ENCODE assay signal across 1 cellular context in the genomic region with DNA sequence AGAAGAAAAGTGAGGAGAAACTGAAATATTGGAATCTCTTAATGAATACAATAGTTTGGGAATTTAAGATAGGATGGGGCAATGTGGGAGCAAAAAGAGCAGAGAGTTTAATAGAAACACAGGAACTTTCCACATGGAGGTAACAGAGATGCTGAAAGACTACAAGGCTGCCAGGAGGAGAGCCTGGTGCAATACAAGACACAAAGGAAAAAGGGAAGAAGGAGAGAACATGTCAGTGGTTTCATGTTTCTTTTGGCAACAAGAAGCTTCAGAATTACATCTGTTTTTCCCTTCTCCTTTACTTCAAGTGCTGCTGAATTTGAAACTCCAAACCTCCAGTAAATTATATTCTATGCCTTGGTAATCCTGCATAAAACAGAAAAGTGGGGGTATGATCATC.
TF ChIP-seq lines count a peak whose summit lies in the region.

No MANE protein-coding gene starts in this region.

TF ChIP-seq in GM23338, 12 proteins besides CTCF, POLR2A, EP300 and RAD21 (continued from another document):
- no peak for TF ChIP-seq ZNF331 (CRISPR knock-in tag; IDR thresholded peaks at IDR 0.05; ENCODE audit: low read depth)
- TF ChIP-seq EZH2phosphoT487 (IDR thresholded peaks at IDR 0.05; ENCODE audit: unreplicated experiment): no peak
TF ChIP-seq in GM23338: peak in this region for 0.
